Comparison of ENCODE assay signal across 1 cellular context in the genomic region with DNA sequence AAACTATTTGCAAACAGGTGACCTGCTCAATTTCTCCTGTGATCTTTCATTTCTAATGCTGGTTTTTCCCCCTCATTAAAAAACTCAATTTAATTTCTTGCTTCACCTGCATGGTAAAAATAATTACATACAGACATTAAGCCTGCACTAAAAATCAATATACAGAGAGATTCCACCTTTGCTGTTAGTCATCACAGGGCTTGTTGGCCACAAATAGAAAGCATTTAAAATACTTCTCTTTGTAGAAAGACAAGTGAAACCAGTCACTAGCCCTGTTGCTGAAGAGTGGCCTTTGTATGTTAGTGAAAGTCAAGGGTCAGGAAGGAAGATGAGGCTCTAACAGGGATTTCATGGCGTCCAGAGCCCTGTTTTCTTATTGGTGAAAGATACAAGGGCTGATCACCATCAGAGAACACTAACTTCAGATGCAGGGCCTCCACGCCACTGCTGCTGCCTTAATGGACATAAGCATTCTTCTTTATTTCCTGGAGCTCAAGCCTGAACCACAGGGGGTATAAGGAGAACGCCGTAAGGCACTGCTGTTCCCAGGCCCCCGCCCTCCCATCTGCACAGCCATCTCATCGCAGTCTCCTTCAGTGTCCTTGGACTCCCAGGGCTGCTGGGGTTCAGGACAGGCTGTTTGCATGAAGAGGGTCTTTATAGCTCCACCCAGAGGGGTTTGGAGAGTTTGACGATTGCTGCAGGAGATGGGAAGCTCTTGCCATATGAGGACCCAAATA.
TF ChIP-seq lines count a peak whose summit lies in the region.

No MANE protein-coding gene starts in this region.

TF ChIP-seq in HCT116, 20 proteins besides CTCF, POLR2A, EP300 and RAD21 (continued from another document):
- TF ChIP-seq JUND (IDR thresholded peaks at IDR 0.05), result no peak
TF ChIP-seq in HCT116: peak in this region for 0.
